1 cellular context compared by ENCODE assay signal in the genomic region with DNA sequence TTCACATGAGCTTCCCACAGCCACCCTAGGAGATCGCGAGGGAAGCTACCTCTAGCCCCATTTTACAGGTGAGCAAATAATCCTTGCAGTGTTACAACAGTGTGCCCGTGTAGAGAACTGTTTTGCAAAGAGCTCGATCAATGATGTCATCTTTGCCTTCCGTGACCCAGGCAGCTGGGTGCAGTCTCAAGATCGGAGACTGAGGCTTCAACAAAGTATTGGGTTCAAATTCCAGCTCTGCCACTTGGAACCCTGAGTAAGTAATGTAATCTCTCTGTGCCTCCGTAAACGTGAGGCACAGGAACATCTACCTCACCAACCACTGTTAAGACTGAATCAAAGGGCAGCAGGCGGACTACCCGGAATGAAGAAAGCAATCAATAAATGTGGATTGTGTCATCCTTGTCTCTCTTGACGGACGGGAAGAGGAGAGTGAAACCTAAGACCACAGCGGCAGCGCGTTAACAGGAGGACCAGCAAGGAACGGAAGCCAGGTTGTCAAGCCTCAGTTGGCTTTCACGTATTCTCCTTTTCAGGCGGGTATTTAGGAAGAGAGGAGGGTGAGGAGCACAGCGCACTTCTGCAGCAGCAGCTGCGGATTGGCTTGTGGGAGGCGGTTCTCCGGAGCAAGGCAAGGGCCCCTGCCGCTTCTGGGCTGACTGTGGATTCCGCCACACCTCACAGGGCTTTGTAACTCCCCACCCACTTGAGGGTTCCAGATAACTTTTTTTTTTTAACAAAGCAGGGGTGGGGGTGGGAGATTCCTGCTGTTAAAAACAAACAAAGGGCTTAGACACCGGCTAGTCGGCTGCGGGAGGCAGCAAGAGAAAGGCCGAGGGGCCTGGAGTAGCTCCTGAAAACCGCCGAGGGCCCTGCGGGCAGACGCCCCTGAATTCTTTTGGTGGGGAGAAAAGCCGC.
TF ChIP-seq lines count a peak whose summit lies in the region.

No MANE protein-coding gene starts in this region.

TF ChIP-seq in K562, 482 proteins besides CTCF, POLR2A, EP300 and RAD21 (continued from another document and continues in another):
- TF ChIP-seq, protein P1, sequence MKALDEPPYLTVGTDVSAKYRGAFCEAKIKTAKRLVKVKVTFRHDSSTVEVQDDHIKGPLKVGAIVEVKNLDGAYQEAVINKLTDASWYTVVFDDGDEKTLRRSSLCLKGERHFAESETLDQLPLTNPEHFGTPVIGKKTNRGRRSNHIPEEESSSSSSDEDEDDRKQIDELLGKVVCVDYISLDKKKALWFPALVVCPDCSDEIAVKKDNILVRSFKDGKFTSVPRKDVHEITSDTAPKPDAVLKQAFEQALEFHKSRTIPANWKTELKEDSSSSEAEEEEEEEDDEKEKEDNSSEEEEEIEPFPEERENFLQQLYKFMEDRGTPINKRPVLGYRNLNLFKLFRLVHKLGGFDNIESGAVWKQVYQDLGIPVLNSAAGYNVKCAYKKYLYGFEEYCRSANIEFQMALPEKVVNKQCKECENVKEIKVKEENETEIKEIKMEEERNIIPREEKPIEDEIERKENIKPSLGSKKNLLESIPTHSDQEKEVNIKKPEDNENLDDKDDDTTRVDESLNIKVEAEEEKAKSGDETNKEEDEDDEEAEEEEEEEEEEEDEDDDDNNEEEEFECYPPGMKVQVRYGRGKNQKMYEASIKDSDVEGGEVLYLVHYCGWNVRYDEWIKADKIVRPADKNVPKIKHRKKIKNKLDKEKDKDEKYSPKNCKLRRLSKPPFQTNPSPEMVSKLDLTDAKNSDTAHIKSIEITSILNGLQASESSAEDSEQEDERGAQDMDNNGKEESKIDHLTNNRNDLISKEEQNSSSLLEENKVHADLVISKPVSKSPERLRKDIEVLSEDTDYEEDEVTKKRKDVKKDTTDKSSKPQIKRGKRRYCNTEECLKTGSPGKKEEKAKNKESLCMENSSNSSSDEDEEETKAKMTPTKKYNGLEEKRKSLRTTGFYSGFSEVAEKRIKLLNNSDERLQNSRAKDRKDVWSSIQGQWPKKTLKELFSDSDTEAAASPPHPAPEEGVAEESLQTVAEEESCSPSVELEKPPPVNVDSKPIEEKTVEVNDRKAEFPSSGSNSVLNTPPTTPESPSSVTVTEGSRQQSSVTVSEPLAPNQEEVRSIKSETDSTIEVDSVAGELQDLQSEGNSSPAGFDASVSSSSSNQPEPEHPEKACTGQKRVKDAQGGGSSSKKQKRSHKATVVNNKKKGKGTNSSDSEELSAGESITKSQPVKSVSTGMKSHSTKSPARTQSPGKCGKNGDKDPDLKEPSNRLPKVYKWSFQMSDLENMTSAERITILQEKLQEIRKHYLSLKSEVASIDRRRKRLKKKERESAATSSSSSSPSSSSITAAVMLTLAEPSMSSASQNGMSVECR (CRISPR knock-in tag; IDR thresholded peaks at IDR 0.05) = no peak
- no peak for TF ChIP-seq ZNF584 (CRISPR knock-in tag; IDR thresholded peaks at IDR 0.05; ENCODE audit: low read depth)
- TF ChIP-seq ZBTB34 (CRISPR knock-in tag; IDR thresholded peaks at IDR 0.05) = no peak
- TF ChIP-seq TCF3 (CRISPR knock-in tag; IDR thresholded peaks at IDR 0.05) = no peak; the same call in 1 of the 2 replicates
- TF ChIP-seq, protein P2, sequence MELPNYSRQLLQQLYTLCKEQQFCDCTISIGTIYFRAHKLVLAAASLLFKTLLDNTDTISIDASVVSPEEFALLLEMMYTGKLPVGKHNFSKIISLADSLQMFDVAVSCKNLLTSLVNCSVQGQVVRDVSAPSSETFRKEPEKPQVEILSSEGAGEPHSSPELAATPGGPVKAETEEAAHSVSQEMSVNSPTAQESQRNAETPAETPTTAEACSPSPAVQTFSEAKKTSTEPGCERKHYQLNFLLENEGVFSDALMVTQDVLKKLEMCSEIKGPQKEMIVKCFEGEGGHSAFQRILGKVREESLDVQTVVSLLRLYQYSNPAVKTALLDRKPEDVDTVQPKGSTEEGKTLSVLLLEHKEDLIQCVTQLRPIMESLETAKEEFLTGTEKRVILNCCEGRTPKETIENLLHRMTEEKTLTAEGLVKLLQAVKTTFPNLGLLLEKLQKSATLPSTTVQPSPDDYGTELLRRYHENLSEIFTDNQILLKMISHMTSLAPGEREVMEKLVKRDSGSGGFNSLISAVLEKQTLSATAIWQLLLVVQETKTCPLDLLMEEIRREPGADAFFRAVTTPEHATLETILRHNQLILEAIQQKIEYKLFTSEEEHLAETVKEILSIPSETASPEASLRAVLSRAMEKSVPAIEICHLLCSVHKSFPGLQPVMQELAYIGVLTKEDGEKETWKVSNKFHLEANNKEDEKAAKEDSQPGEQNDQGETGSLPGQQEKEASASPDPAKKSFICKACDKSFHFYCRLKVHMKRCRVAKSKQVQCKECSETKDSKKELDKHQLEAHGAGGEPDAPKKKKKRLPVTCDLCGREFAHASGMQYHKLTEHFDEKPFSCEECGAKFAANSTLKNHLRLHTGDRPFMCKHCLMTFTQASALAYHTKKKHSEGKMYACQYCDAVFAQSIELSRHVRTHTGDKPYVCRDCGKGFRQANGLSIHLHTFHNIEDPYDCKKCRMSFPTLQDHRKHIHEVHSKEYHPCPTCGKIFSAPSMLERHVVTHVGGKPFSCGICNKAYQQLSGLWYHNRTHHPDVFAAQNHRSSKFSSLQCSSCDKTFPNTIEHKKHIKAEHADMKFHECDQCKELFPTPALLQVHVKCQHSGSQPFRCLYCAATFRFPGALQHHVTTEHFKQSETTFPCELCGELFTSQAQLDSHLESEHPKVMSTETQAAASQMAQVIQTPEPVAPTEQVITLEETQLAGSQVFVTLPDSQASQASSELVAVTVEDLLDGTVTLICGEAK (IDR thresholded peaks at IDR 0.05) = no peak
- TF ChIP-seq, protein P2 (CRISPR knock-in tag; IDR thresholded peaks at IDR 0.05) = no peak
- no peak for TF ChIP-seq NR2C2 (CRISPR knock-in tag; IDR thresholded peaks at IDR 0.05)
- TF ChIP-seq NR2C2 (tag; IDR thresholded peaks at IDR 0.05) = no peak
- TF ChIP-seq C11orf30 (IDR thresholded peaks at IDR 0.05; ENCODE audit: low read depth) = no peak
- TF ChIP-seq SMARCB1 (IDR thresholded peaks at IDR 0.05; ENCODE audit: insufficient read length, low read depth) = no peak
- no peak for TF ChIP-seq SMAD1 (IDR thresholded peaks at IDR 0.05; ENCODE audit: low read depth, low read length, partially characterized antibody)
- no peak; the same call in 1 of the 2 replicates for TF ChIP-seq ZBTB7A (IDR thresholded peaks at IDR 0.05; ENCODE audit: borderline replicate concordance, control insufficient read depth, low read depth, low read length)
- TF ChIP-seq ILF3 (IDR thresholded peaks at IDR 0.05; ENCODE audit: borderline replicate concordance) = no peak
- TF ChIP-seq ZNF263 (CRISPR knock-in tag; IDR thresholded peaks at IDR 0.05; ENCODE audit: borderline replicate concordance) = peak; percentile 99
- TF ChIP-seq BRF2 (IDR thresholded peaks at IDR 0.05; ENCODE audit: borderline replicate concordance, insufficient read depth, insufficient read length) = no peak
- no peak for TF ChIP-seq HDAC6 (IDR thresholded peaks at IDR 0.05; ENCODE audit: low read depth, low read length)
- no peak for TF ChIP-seq KAT2B (IDR thresholded peaks at IDR 0.05; ENCODE audit: low read depth, low read length)
- TF ChIP-seq SRSF7 (optimal IDR thresholded peaks at IDR 0.05; ENCODE audit: low read depth, low read length) = no peak
- peak; percentile 68 for TF ChIP-seq TAF1 (IDR thresholded peaks at IDR 0.05; ENCODE audit: control insufficient read depth, extremely low read depth, insufficient read depth, low read length, severe bottlenecking)
- peak; percentile 48; the same call in 1 of the 2 replicates for TF ChIP-seq CTBP1 (IDR thresholded peaks at IDR 0.05; ENCODE audit: borderline replicate concordance)
- no peak for TF ChIP-seq POLR3A (IDR thresholded peaks at IDR 0.05; ENCODE audit: borderline replicate concordance, extremely low read depth, insufficient read depth, insufficient read length)
- TF ChIP-seq ZNF23 (CRISPR knock-in tag; IDR thresholded peaks at IDR 0.05) = no peak
- TF ChIP-seq HIVEP1 (CRISPR knock-in tag; IDR thresholded peaks at IDR 0.05) = no peak
- 0 out of 2 replicates have a peak, but pooled peaks have one; percentile 19 for TF ChIP-seq NCOA1 (IDR thresholded peaks at IDR 0.05; ENCODE audit: low read depth)
- TF ChIP-seq CBX8 (IDR thresholded peaks at IDR 0.05; ENCODE audit: borderline replicate concordance, extremely low read depth, low read depth, low read length, poor library complexity, severe bottlenecking) = no peak
- TF ChIP-seq PHF20 (IDR thresholded peaks at IDR 0.05; ENCODE audit: partially characterized antibody) = no peak
- no peak for TF ChIP-seq ZNF79 (CRISPR knock-in tag; IDR thresholded peaks at IDR 0.05; ENCODE audit: low read depth)
- TF ChIP-seq ZKSCAN1 (IDR thresholded peaks at IDR 0.05; ENCODE audit: low read depth, low read length) = peak; percentile 92
- TF ChIP-seq SUPT5H (IDR thresholded peaks at IDR 0.05) = peak; percentile 71
- TF ChIP-seq CBFA2T3 (IDR thresholded peaks at IDR 0.05) = peak; percentile 52
- TF ChIP-seq, protein P3, sequence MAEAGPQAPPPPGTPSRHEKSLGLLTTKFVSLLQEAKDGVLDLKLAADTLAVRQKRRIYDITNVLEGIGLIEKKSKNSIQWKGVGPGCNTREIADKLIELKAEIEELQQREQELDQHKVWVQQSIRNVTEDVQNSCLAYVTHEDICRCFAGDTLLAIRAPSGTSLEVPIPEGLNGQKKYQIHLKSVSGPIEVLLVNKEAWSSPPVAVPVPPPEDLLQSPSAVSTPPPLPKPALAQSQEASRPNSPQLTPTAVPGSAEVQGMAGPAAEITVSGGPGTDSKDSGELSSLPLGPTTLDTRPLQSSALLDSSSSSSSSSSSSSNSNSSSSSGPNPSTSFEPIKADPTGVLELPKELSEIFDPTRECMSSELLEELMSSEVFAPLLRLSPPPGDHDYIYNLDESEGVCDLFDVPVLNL (CRISPR knock-in tag; IDR thresholded peaks at IDR 0.05; ENCODE audit: low read depth) = no peak
- TF ChIP-seq NCOA2 (IDR thresholded peaks at IDR 0.05; ENCODE audit: partially characterized antibody in 2 of 2) = no peak
- no peak for TF ChIP-seq ZNF311 (CRISPR knock-in tag; IDR thresholded peaks at IDR 0.05)
- no peak for TF ChIP-seq ZNF165 (CRISPR knock-in tag; IDR thresholded peaks at IDR 0.05; ENCODE audit: borderline replicate concordance)
- TF ChIP-seq THRA (IDR thresholded peaks at IDR 0.05) = no peak
- no peak for TF ChIP-seq RBM34 (IDR thresholded peaks at IDR 0.05; ENCODE audit: borderline replicate concordance, insufficient read depth, low read length)
